Comparison of ENCODE assay signal across 36 cellular contexts in the genomic region with DNA sequence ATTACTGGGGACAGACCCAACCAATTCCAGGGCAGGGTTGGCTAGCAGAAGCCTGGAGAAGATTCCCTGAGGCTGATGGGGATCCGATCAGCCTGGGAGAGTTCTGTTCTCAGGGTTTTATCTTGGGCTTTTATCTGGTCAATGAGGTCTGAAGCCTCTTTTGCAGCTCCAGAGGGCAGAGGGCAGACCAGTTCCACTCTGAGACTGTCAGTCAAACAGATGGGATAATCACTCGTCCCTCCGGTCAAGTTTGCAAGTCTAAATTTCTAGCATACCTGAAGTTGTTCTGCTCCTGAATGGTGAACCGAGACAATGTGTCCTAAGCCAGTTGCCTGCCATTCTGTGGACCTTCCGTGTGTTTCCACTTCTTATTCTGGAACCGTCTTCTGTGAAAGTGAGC. TPM values are rescaled to one million over a fixed set of nuclear protein-coding genes. Genes with fewer than 3 reads are reported as not detected.
"Had no signal": no experiment of that assay in that cellular context is flagged by ENCODE, and none has a peak within 500 bp of the region (broad histone marks: within the 10 kb centered on the region; RNA-seq: fewer than 3 reads in every experiment).

No MANE protein-coding gene starts in this region.

- H3K27ac ChIP-seq: brain microvascular endothelial cell, RWPE1, VCaP had no signal

- H3K27me3 ChIP-seq: MG63 had no signal

- ATAC-seq: activated CD8-positive, alpha-beta memory T cell treated with anti-CD3 and anti-CD28 coated beads, Interleukin-2, amount 10 ng/mL, durations not matched to agents 7 days and 5 days; PC-3 had no signal

- H3K27ac Mint-ChIP-seq: activated CD4-positive, alpha-beta memory T cell treated with anti-CD3 and anti-CD28 coated beads, Interleukin-2, amount 10 ng/mL, durations not matched to agents 7 days and 5 days; activated CD8-positive, alpha-beta memory T cell treated with anti-CD3 and anti-CD28 coated beads, Interleukin-2, amount 10 ng/mL, durations not matched to agents 7 days and 5 days; activated naive CD4-positive, alpha-beta T cell treated with anti-CD3 and anti-CD28 coated beads, Interleukin-2, amount 10 ng/mL, durations not matched to agents 7 days and 5 days; activated naive CD8-positive, alpha-beta T cell treated with anti-CD3 and anti-CD28 coated beads for 36 hours had no signal

- DNase-seq: activated CD4-positive, alpha-beta memory T cell treated with anti-CD3 and anti-CD28 coated beads, Interleukin-2, amount 10 ng/mL, durations not matched to agents 7 days and 5 days; activated CD4-positive, alpha-beta T cell treated with anti-CD3 and anti-CD28 coated beads for 1 hour; activated CD4-positive, alpha-beta T cell treated with anti-CD3 and anti-CD28 coated beads for 48 hours; activated CD4-positive, CD25-positive, alpha-beta regulatory T cell; activated CD8-positive, alpha-beta memory T cell treated with anti-CD3 and anti-CD28 coated beads for 24 hours; activated CD8-positive, alpha-beta memory T cell treated with anti-CD3 and anti-CD28 coated beads, Interleukin-2, amount 10 ng/mL, durations not matched to agents 7 days and 5 days; activated CD8-positive, alpha-beta memory T cell treated with anti-CD3 and anti-CD28 coated beads, Interleukin-2, amount 50 U/mL, for 48 hours; activated effector memory CD4-positive, alpha-beta T cell treated with Interleukin-2 at 50 U/mL for 16 hours; activated naive CD4-positive, alpha-beta T cell treated with anti-CD3 and anti-CD28 coated beads, Interleukin-2, amount 10 ng/mL, durations not matched to agents 7 days and 5 days; activated naive CD8-positive, alpha-beta T cell treated with anti-CD3 and anti-CD28 coated beads for 36 hours; activated T-cell treated with anti-CD3 and anti-CD28 coated beads, Interleukin-2, amount 50 U/mL, for 48 hours; amniotic stem cell; aorta; brain microvascular endothelial cell; Kasumi-1; MG63; NCI-H1048; NCI-H1105 treated with DMSO at 0.1 percent for 48 hours; NCI-H1436; NCI-H1694 treated with DMSO at 0.1 percent for 48 hours; NCI-H2029; NCI-H345; NCI-H524 treated with DMSO at 0.1 percent for 48 hours; PC-3; SIG-M5; SW 1271; T-helper 1 cell; T-helper 2 cell; T-helper 9 cell had no signal

- H3K36me3 ChIP-seq: brain microvascular endothelial cell, MG63 had no signal

- H3K4me1 Mint-ChIP-seq: activated CD4-positive, alpha-beta memory T cell treated with anti-CD3 and anti-CD28 coated beads, Interleukin-2, amount 10 ng/mL, durations not matched to agents 7 days and 5 days; activated CD8-positive, alpha-beta memory T cell treated with anti-CD3 and anti-CD28 coated beads, Interleukin-2, amount 10 ng/mL, durations not matched to agents 7 days and 5 days; activated naive CD4-positive, alpha-beta T cell treated with anti-CD3 and anti-CD28 coated beads, Interleukin-2, amount 10 ng/mL, durations not matched to agents 7 days and 5 days; activated naive CD8-positive, alpha-beta T cell treated with anti-CD3 and anti-CD28 coated beads for 36 hours; central memory CD8-positive, alpha-beta T cell had no signal

- H3K36me3 Mint-ChIP-seq: activated CD8-positive, alpha-beta memory T cell treated with anti-CD3 and anti-CD28 coated beads, Interleukin-2, amount 10 ng/mL, durations not matched to agents 7 days and 5 days; activated naive CD4-positive, alpha-beta T cell treated with anti-CD3 and anti-CD28 coated beads, Interleukin-2, amount 10 ng/mL, durations not matched to agents 7 days and 5 days; activated naive CD8-positive, alpha-beta T cell treated with anti-CD3 and anti-CD28 coated beads for 36 hours had no signal

- FAIRE-seq: RCC 7860 had no signal

- H3K9me3 Mint-ChIP-seq: activated CD4-positive, alpha-beta memory T cell treated with anti-CD3 and anti-CD28 coated beads, Interleukin-2, amount 10 ng/mL, durations not matched to agents 7 days and 5 days; activated naive CD4-positive, alpha-beta T cell treated with anti-CD3 and anti-CD28 coated beads, Interleukin-2, amount 10 ng/mL, durations not matched to agents 7 days and 5 days; activated naive CD8-positive, alpha-beta T cell treated with anti-CD3 and anti-CD28 coated beads for 36 hours; central memory CD8-positive, alpha-beta T cell had no signal

- H3K9me3 ChIP-seq: MG63 had no signal

- H3K4me3 ChIP-seq: MG63 had no signal

- H3K4me3 Mint-ChIP-seq: activated CD4-positive, alpha-beta memory T cell treated with anti-CD3 and anti-CD28 coated beads, Interleukin-2, amount 10 ng/mL, durations not matched to agents 7 days and 5 days; activated CD8-positive, alpha-beta memory T cell treated with anti-CD3 and anti-CD28 coated beads, Interleukin-2, amount 10 ng/mL, durations not matched to agents 7 days and 5 days; activated naive CD4-positive, alpha-beta T cell treated with anti-CD3 and anti-CD28 coated beads, Interleukin-2, amount 10 ng/mL, durations not matched to agents 7 days and 5 days; activated naive CD8-positive, alpha-beta T cell treated with anti-CD3 and anti-CD28 coated beads for 36 hours; central memory CD8-positive, alpha-beta T cell had no signal

RNA-seq across cellular contexts. Expression of gene MAS1, which starts 3.0 kb away (rescaled TPM):
- total RNA-seq: activated CD4-positive, alpha-beta memory T cell treated with anti-CD3 and anti-CD28 coated beads, Interleukin-2, amount 10 ng/mL, durations not matched to agents 7 days and 5 days; activated CD8-positive, alpha-beta memory T cell treated with anti-CD3 and anti-CD28 coated beads, Interleukin-2, amount 10 ng/mL, durations not matched to agents 7 days and 5 days; activated naive CD8-positive, alpha-beta T cell treated with anti-CD3 and anti-CD28 coated beads for 36 hours; NCI-H460; PC-3; Right ventricle myocardium inferior; SK-MEL-5 had no signal
- polyA plus RNA-seq: aorta had no signal
